21 cellular contexts compared by ENCODE assay signal in genomic region chr11:119828011-119828410, GRCh38.
"Had no signal": no experiment of that assay in that cellular context is flagged by ENCODE, and none has a peak within 500 bp of the region (broad histone marks: within the 10 kb centered on the region; RNA-seq: fewer than 3 reads in every experiment).

No MANE protein-coding gene starts in this region.

- H3K27ac ChIP-seq: adrenal gland, breast epithelium, esophagus muscularis mucosa, gastroesophageal sphincter, heart right ventricle, ovary, right lobe of liver, suprapubic skin had no signal

- H3K4me1 ChIP-seq: breast epithelium, right lobe of liver had no signal

- H3K4me3 ChIP-seq: adrenal gland, breast epithelium, esophagus muscularis mucosa, gastroesophageal sphincter, heart right ventricle, ovary, right lobe of liver, smooth muscle cell, suprapubic skin had no signal

- DNase-seq: activated CD4-positive, alpha-beta T cell treated with anti-CD3 and anti-CD28 coated beads for 36 hours; activated CD4-positive, alpha-beta T cell treated with anti-CD3 and anti-CD28 coated beads, Interleukin-2, amount 50 U/mL, for 48 hours; activated gamma-delta T cell treated with Interleukin-2 at 50 U/mL for 16 hours; activated T-cell treated with anti-CD3 and anti-CD28 coated beads for 4 hours; adrenal gland; cerebellar nuclear complex; effector CD8-positive, alpha-beta T cell; heart right ventricle; immature natural killer cell; naive thymus-derived CD4-positive, alpha-beta T cell; ovary; right lobe of liver; stimulated activated CD4-positive, alpha-beta T cell treated with anti-CD3 and anti-CD28 coated beads, Interleukin-4, amount 100 ng/mL, for 1 hour; stimulated activated naive CD8-positive, alpha-beta T cell treated with anti-CD3 and anti-CD28 coated beads, Interleukin-15, amount 100 ng/mL, for 72 hours had no signal

- H3K36me3 ChIP-seq: adrenal gland, breast epithelium, esophagus muscularis mucosa, gastroesophageal sphincter, heart right ventricle, ovary, right lobe of liver, suprapubic skin had no signal

- H3K9me3 ChIP-seq: adrenal gland, breast epithelium, ovary, right lobe of liver, suprapubic skin had no signal

- H3K27me3 ChIP-seq: adrenal gland, breast epithelium, ovary, right lobe of liver had no signal

- FAIRE-seq: astrocyte, endothelial cell of umbilical vein had no signal
